In the genomic region with DNA sequence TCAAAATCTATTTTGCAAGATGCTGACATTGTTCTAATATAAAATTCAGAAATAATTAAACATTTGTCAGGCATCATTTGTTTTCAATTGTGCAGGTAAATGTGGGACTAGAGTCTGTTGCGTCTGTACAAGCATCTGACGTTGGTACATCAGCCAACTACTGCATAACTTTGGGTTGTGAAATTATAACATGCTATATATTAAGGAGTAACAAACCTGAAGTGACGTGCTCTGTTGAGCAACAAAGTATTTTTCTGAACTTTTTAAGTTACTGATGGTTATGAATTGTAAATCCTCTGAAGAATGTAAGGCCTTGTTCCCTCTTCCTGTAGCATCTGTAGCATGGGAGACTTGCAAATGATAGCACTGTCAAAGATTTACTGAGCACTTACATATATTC, we compare ENCODE assay signal across 31 cellular contexts.
"Had no signal": no experiment of that assay in that cellular context is flagged by ENCODE, and none has a peak within 500 bp of the region (broad histone marks: within the 10 kb centered on the region; RNA-seq: fewer than 3 reads in every experiment).

No MANE protein-coding gene starts in this region.

- H3K4me1 ChIP-seq: adrenal gland, ascending aorta, breast epithelium, colonic mucosa, esophagus muscularis mucosa had no signal

- H3K4me1 Mint-ChIP-seq: activated B cell treated with CpG ODN at 0.5 μM for 24 hours; activated naive CD8-positive, alpha-beta T cell treated with anti-CD3 and anti-CD28 coated beads for 36 hours; activated naive CD8-positive, alpha-beta T cell treated with anti-CD3 and anti-CD28 coated beads, Interleukin-2, amount 50 U/mL, for 24 hours; T-helper 17 cell had no signal

- H3K36me3 Mint-ChIP-seq: activated naive CD8-positive, alpha-beta T cell treated with anti-CD3 and anti-CD28 coated beads for 36 hours; brain had no signal

- H3K4me3 Mint-ChIP-seq: activated B cell treated with CpG ODN at 0.5 μM for 24 hours; activated CD8-positive, alpha-beta T cell treated with anti-CD3 and anti-CD28 coated beads for 36 hours; activated naive CD4-positive, alpha-beta T cell treated with anti-CD3 and anti-CD28 coated beads, Interleukin-2, amount 50 U/mL, for 24 hours; activated naive CD8-positive, alpha-beta T cell treated with anti-CD3 and anti-CD28 coated beads for 36 hours; activated naive CD8-positive, alpha-beta T cell treated with anti-CD3 and anti-CD28 coated beads, Interleukin-2, amount 50 U/mL, for 24 hours; activated T-cell treated with anti-CD3 and anti-CD28 coated beads, Interleukin-2, amount 50 U/mL, for 4 hours; activated T-helper 17 cell treated with anti-CD3 and anti-CD28 coated beads, Interleukin-2, amount 50 U/mL, for 72 hours; brain; T-helper 17 cell; T-helper 2 cell treated with Interferon-gamma antibody and Interleukin-4, amounts not matched to agents 5 μg/mL and 100 μg/mL, for 36 hours had no signal

- H3K27me3 ChIP-seq: ascending aorta, breast epithelium, cardiac muscle cell, colonic mucosa had no signal

- DNase-seq: activated B cell treated with CpG ODN at 0.5 μM for 24 hours; activated CD4-positive, alpha-beta T cell treated with anti-CD3 and anti-CD28 coated beads for 48 hours; activated CD4-positive, alpha-beta T cell treated with anti-CD3 and anti-CD28 coated beads, Interleukin-2, amount 50 U/mL, for 1 hour; activated CD4-positive, alpha-beta T cell treated with anti-CD3 and anti-CD28 coated beads, Interleukin-2, amount 50 U/mL, for 48 hours; activated CD8-positive, alpha-beta memory T cell treated with anti-CD3 and anti-CD28 coated beads for 24 hours; activated CD8-positive, alpha-beta T cell treated with anti-CD3 and anti-CD28 coated beads for 36 hours; activated effector memory CD4-positive, alpha-beta T cell treated with Interleukin-2 at 50 U/mL for 16 hours; activated gamma-delta T cell treated with Interleukin-2 at 50 U/mL for 16 hours; activated naive CD4-positive, alpha-beta T cell treated with Interleukin-2 at 50 U/mL for 16 hours; activated naive CD8-positive, alpha-beta T cell treated with anti-CD3 and anti-CD28 coated beads for 36 hours; activated naive CD8-positive, alpha-beta T cell treated with anti-CD3 and anti-CD28 coated beads, Interleukin-2, amount 50 U/mL, for 24 hours; activated T-cell treated with anti-CD3 and anti-CD28 coated beads, Interleukin-2, amount 50 U/mL, for 4 hours; adrenal gland; central memory CD4-positive, alpha-beta T cell; cerebellar nuclear complex; colonic mucosa; effector CD8-positive, alpha-beta T cell; foreskin fibroblast; head of caudate nucleus; T-helper 1 cell; T-helper 17 cell; T1000; WERI-Rb-1 had no signal

- H3K36me3 ChIP-seq: adrenal gland, ascending aorta, breast epithelium, cardiac muscle cell, colonic mucosa, esophagus muscularis mucosa, WERI-Rb-1 had no signal

- H3K27ac Mint-ChIP-seq: activated B cell treated with CpG ODN at 0.5 μM for 24 hours; activated CD8-positive, alpha-beta T cell treated with anti-CD3 and anti-CD28 coated beads for 36 hours; activated naive CD4-positive, alpha-beta T cell treated with anti-CD3 and anti-CD28 coated beads, Interleukin-2, amount 50 U/mL, for 24 hours; activated naive CD8-positive, alpha-beta T cell treated with anti-CD3 and anti-CD28 coated beads for 36 hours; activated naive CD8-positive, alpha-beta T cell treated with anti-CD3 and anti-CD28 coated beads, Interleukin-2, amount 50 U/mL, for 24 hours; activated T-helper 17 cell treated with anti-CD3 and anti-CD28 coated beads, Interleukin-2, amount 50 U/mL, for 72 hours; brain; T-helper 17 cell; T-helper 2 cell treated with Interferon-gamma antibody and Interleukin-4, amounts not matched to agents 5 μg/mL and 100 μg/mL, for 36 hours had no signal

- H3K4me3 ChIP-seq: adrenal gland, ascending aorta, breast epithelium, cardiac muscle cell, colonic mucosa, esophagus muscularis mucosa had no signal

- H3K9me3 ChIP-seq: adrenal gland, ascending aorta, breast epithelium, colonic mucosa, esophagus muscularis mucosa had no signal

- H3K27ac ChIP-seq: adrenal gland, ascending aorta, breast epithelium, cardiac muscle cell, colonic mucosa, esophagus muscularis mucosa had no signal

- H3K9me3 Mint-ChIP-seq: activated B cell treated with CpG ODN at 0.5 μM for 24 hours; activated CD8-positive, alpha-beta T cell treated with anti-CD3 and anti-CD28 coated beads for 36 hours; activated naive CD4-positive, alpha-beta T cell treated with anti-CD3 and anti-CD28 coated beads, Interleukin-2, amount 50 U/mL, for 24 hours; activated naive CD8-positive, alpha-beta T cell treated with anti-CD3 and anti-CD28 coated beads for 36 hours; activated naive CD8-positive, alpha-beta T cell treated with anti-CD3 and anti-CD28 coated beads, Interleukin-2, amount 50 U/mL, for 24 hours; activated T-cell treated with anti-CD3 and anti-CD28 coated beads, Interleukin-2, amount 50 U/mL, for 4 hours; activated T-helper 17 cell treated with anti-CD3 and anti-CD28 coated beads, Interleukin-2, amount 50 U/mL, for 72 hours; brain; T-helper 2 cell treated with Interferon-gamma antibody and Interleukin-4, amounts not matched to agents 5 μg/mL and 100 μg/mL, for 36 hours had no signal
